ENCODE assay signal across 18 cellular contexts in the genomic region with DNA sequence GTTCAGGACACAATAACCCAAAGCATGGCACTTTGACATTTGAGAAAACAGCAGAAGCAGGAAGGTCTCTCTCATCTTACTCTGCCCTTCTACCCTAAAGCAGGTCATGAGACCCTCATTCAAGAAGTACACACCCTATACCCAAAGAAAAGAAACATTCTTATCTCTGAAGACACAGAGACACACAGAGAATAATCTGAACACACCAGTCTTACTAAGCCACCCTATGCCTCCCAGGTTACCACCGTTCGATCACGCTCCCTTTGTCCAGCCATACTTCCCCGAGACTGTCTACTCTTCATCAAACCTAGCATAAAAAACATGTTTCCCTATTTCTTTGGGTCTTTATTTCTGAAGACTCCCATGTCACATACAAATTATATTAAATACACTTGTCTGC.
DNase-seq lines count a peak whose midpoint lies in the region; ATAC-seq, FAIRE-seq and TF ChIP-seq lines count a peak whose summit lies in the region.
"Had no signal": no experiment of that assay in that cellular context is flagged by ENCODE, and none has a peak within 500 bp of the region (broad histone marks: within the 10 kb centered on the region; RNA-seq: fewer than 3 reads in every experiment).

No MANE protein-coding gene starts in this region.

- TF ChIP-seq CTCF in PC-3 (conservative IDR thresholded peaks at IDR 0.05; ENCODE audit: low read depth, low read length) (no peak), K562 (IDR thresholded peaks at IDR 0.05 in 2 of 3, conservative IDR thresholded peaks at IDR 0.05 in 1 of 3; ENCODE audit: insufficient read depth in 2 of 3, low read depth in 1 of 3, low read length in 3 of 3) (no peak), progenitor cell of endocrine pancreas (IDR thresholded peaks at IDR 0.05; ENCODE audit: unreplicated experiment) (no peak), right lobe of liver (IDR thresholded peaks at IDR 0.05) (no peak), CD14-positive monocyte (IDR thresholded peaks at IDR 0.05) (no peak), chondrocyte (IDR thresholded peaks at IDR 0.05) (no peak)

- H3K36me3 ChIP-seq in BLaER1 (no peaks in the 10 kb centered on the region), PC-3 (ENCODE audit: low read depth, low read length) (no peaks in the 10 kb centered on the region; the same call in 1 of the 2 replicates), K562 (ENCODE audit: control insufficient read depth, insufficient read depth, low read length) (peaks cover 3% of the 10 kb centered on the region; the same call in 2 of the 3 replicates), right lobe of liver (no peaks in the 10 kb centered on the region)

- no peak for DNase-seq in PC-3
- peak; percentile 38 to 74 (median 58) for DNase-seq in K562 (ENCODE audit: extremely low read depth in 1 of 4, low spot score in 3 of 4)
- DNase-seq in progenitor cell of endocrine pancreas (ENCODE audit: low spot score, unreplicated experiment): no peak
- no peak for DNase-seq in right lobe of liver
- no peak for DNase-seq in CD14-positive monocyte (ENCODE audit: low spot score)
- DNase-seq in chondrocyte (ENCODE audit: low spot score): no peak
- DNase-seq: CD4-positive, CD25-positive, alpha-beta regulatory T cell; CD8-positive, alpha-beta memory T cell; COR-L47; HCEC 1CT; IMR-90 had no signal

- H3F3A ChIP-seq in PC-3 (ENCODE audit: low read length, unreplicated experiment): no peaks in the 10 kb centered on the region

- H3K9me3 ChIP-seq in BLaER1 (peaks cover 15% of the 10 kb centered on the region), PC-3 (ENCODE audit: low read length) (no peaks in the 10 kb centered on the region), K562 (replicated peaks; ENCODE audit: control insufficient read depth, insufficient read depth, low read depth, low read length) (peaks cover 28% of the 10 kb centered on the region), right lobe of liver (no peaks in the 10 kb centered on the region)

- TF ChIP-seq RAD21 in K562 (CRISPR knock-in tag; conservative IDR thresholded peaks at IDR 0.05 in 1 of 2, IDR thresholded peaks at IDR 0.05 in 1 of 2): no peak

- H3K4me1 ChIP-seq in BLaER1 (peaks cover 11% of the 10 kb centered on the region), PC-3 (ENCODE audit: insufficient read depth, low read length) (peaks cover 18% of the 10 kb centered on the region), K562 (replicated peaks in 1 of 2; ENCODE audit: control insufficient read depth in 2 of 2, insufficient read depth in 2 of 2, low read length in 2 of 2) (peaks cover 6 to 59% of the 10 kb centered on the region in 2 experiments; a peak in 4 of 5 replicates), right lobe of liver (no peaks in the 10 kb centered on the region)

- no peak overlapping the region for H3K9ac ChIP-seq in BLaER1
- H3K9ac ChIP-seq in PC-3 (ENCODE audit: low read length): no peak overlapping the region
- H3K9ac ChIP-seq in K562 (ENCODE audit: insufficient read depth in 1 of 2, low read depth in 2 of 2, low read length in 2 of 2): peak overlapping the region in 1 of 2 experiments; percentile 55; a peak in 2 of 4 replicates
- H3K9ac ChIP-seq: BLaER1 treated with 17β-estradiol and CSF1 and Interleukin-3, amounts not matched to agents 10 nM and 100 nM had no signal

- H4K20me1 ChIP-seq in BLaER1 (no peaks in the 10 kb centered on the region), PC-3 (ENCODE audit: low read length) (no peaks in the 10 kb centered on the region), K562 (replicated peaks; ENCODE audit: control insufficient read depth, insufficient read depth, low read length) (no peaks in the 10 kb centered on the region)
- H4K20me1 ChIP-seq: BLaER1 treated with 17β-estradiol and CSF1 and Interleukin-3, amounts not matched to agents 10 nM and 100 nM had no signal

- H3K4me3 Mint-ChIP-seq in progenitor cell of endocrine pancreas (ENCODE audit: low read depth): peak overlapping the region; percentile 14
- no peak overlapping the region for H3K4me3 Mint-ChIP-seq in CD14-positive monocyte
- no peak overlapping the region for H3K4me3 Mint-ChIP-seq in chondrocyte (ENCODE audit: unreplicated experiment)
- H3K4me3 Mint-ChIP-seq: CD4-positive, CD25-positive, alpha-beta regulatory T cell; CD8-positive, alpha-beta memory T cell; GM23338 had no signal

- H3K4me3 ChIP-seq in BLaER1: no peak overlapping the region
- no peak overlapping the region for H3K4me3 ChIP-seq in PC-3 (ENCODE audit: low read length)
- H3K4me3 ChIP-seq in K562: no peak overlapping the region
- no peak overlapping the region for H3K4me3 ChIP-seq in right lobe of liver
- H3K4me3 ChIP-seq: BLaER1 treated with 17β-estradiol and CSF1 and Interleukin-3, amounts not matched to agents 10 nM and 100 nM; GM23338 had no signal

- TF ChIP-seq EP300 in K562 (IDR thresholded peaks at IDR 0.05; ENCODE audit: low read length): peak; percentile 68; the same call in 1 of the 2 replicates

- POLR2A ChIA-PET in PC-3 (lab: Charles Lee; ENCODE audit: unreplicated experiment): no interaction called here
- POLR2A ChIA-PET in K562 (lab: Yijun Ruan, JAX): interaction anchor here (0.6 to 0.7 kb wide), 2 partner anchors 31 to 867 kb away, joined by 3 to 4 read pairs; no protein-coding TSS in a partner anchor

- no peaks in the 10 kb centered on the region for H3K9me1 ChIP-seq in K562 (ENCODE audit: control insufficient read depth, insufficient read depth, low read length)

- peak; percentile 44 for FAIRE-seq in K562 (lab: Jason Lieb, UNC)
- FAIRE-seq: D721Med, H54 had no signal

- H3K27me3 Mint-ChIP-seq in progenitor cell of endocrine pancreas (no peaks in the 10 kb centered on the region), CD14-positive monocyte (ENCODE audit: low read depth in 3 of 3) (peaks cover 1 to 11% (median 7%) of the 10 kb centered on the region in 3 donors), chondrocyte (ENCODE audit: low read depth) (peaks cover 2% of the 10 kb centered on the region)

- intact Hi-C loops in PC-3 (cut with micrococcal nuclease): loop anchor here (5.0 kb wide), 1 partner anchor 41 kb away; no protein-coding TSS in a partner anchor
- intact Hi-C loops in K562 (cut with micrococcal nuclease): loop anchor here (2.0 kb wide), 1 partner anchor 25 kb away; no protein-coding TSS in a partner anchor
- intact Hi-C loops in right lobe of liver (cut with DNase I): no loop called here
- intact Hi-C loops in CD14-positive monocyte (cut with micrococcal nuclease): no loop called here

- H3K36me3 Mint-ChIP-seq in progenitor cell of endocrine pancreas (ENCODE audit: insufficient read depth): no peaks in the 10 kb centered on the region
- H3K36me3 Mint-ChIP-seq in CD14-positive monocyte: no peaks in the 10 kb centered on the region
- no peaks in the 10 kb centered on the region for H3K36me3 Mint-ChIP-seq in chondrocyte (ENCODE audit: low read depth)
- H3K36me3 Mint-ChIP-seq: CD4-positive, CD25-positive, alpha-beta regulatory T cell had no signal

- no peaks in the 10 kb centered on the region for H3K79me2 ChIP-seq in PC-3 (ENCODE audit: low read length)
- H3K79me2 ChIP-seq in K562 (ENCODE audit: control insufficient read depth, insufficient read depth, low read length): no peaks in the 10 kb centered on the region

- H2AFZ ChIP-seq in PC-3 (ENCODE audit: low read length) (no peak overlapping the region), K562 (ENCODE audit: low read depth, low read length) (peak overlapping the region; percentile 66)
- H2AFZ ChIP-seq: GM23338 had no signal

- H3K27ac Mint-ChIP-seq in progenitor cell of endocrine pancreas: peak overlapping the region; percentile 4
- H3K27ac Mint-ChIP-seq in CD14-positive monocyte: no peak overlapping the region
- no peak overlapping the region for H3K27ac Mint-ChIP-seq in chondrocyte (ENCODE audit: unreplicated experiment)
- H3K27ac Mint-ChIP-seq: CD4-positive, CD25-positive, alpha-beta regulatory T cell; GM23338 had no signal

- ATAC-seq in PC-3 (peak; percentile 26), K562 (peak; percentile 76), right lobe of liver (no peak)
- ATAC-seq: GM23338 had no signal

- H3K27ac ChIP-seq in BLaER1 (no peak overlapping the region), PC-3 (ENCODE audit: low read length) (peak overlapping the region; percentile 48), K562 (ENCODE audit: extremely low read depth, low read depth, low read length) (peak overlapping the region; percentile 64), right lobe of liver (no peak overlapping the region)
- H3K27ac ChIP-seq: 22Rv1; BLaER1 treated with 17β-estradiol and CSF1 and Interleukin-3, amounts not matched to agents 10 nM and 100 nM; HL-60 had no signal

- 0% methylated on average over 4 of the region's 4 CpGs for WGBS in K562 (ENCODE audit: insufficient coverage, low coverage, missing lambda C conversion rate)
- 78% methylated on average over 4 of the region's 4 CpGs for WGBS in right lobe of liver (ENCODE audit: insufficient coverage, low coverage, low lambda C conversion rate, missing lambda C conversion rate)

- H3K4me1 Mint-ChIP-seq in progenitor cell of endocrine pancreas (ENCODE audit: low read depth): peaks cover 21% of the 10 kb centered on the region
- peaks cover 4% of the 10 kb centered on the region for H3K4me1 Mint-ChIP-seq in CD14-positive monocyte
- no peaks in the 10 kb centered on the region for H3K4me1 Mint-ChIP-seq in chondrocyte (ENCODE audit: low read depth)
- H3K4me1 Mint-ChIP-seq: CD4-positive, CD25-positive, alpha-beta regulatory T cell; CD8-positive, alpha-beta memory T cell; GM23338 had no signal

- peak overlapping the region; percentile 33; the same call in 1 of the 2 replicates for H3K4me2 ChIP-seq in BLaER1
- peak overlapping the region; percentile 42 for H3K4me2 ChIP-seq in PC-3 (ENCODE audit: low read length)
- peak overlapping the region; percentile 34; the same call in 1 of the 2 replicates for H3K4me2 ChIP-seq in K562 (ENCODE audit: insufficient read depth, low read length)
- H3K4me2 ChIP-seq: GM23338 had no signal

- TF ChIP-seq POLR2A in K562 (conservative IDR thresholded peaks at IDR 0.05): no peak
- no peak for TF ChIP-seq POLR2A in right lobe of liver (IDR thresholded peaks at IDR 0.05)

- TSS peak; percentile 29 for BruUV-seq in PC-3 (replicated peaks; lab: Mats Ljungman, UMichigan)
- no TSS peak for BruUV-seq in K562 (replicated peaks; lab: Mats Ljungman, UMichigan)

- in situ Hi-C loops in K562 (cut with MboI): no loop called here

- H3K9me3 Mint-ChIP-seq in progenitor cell of endocrine pancreas (ENCODE audit: low read depth): peaks cover 6% of the 10 kb centered on the region
- H3K9me3 Mint-ChIP-seq in CD14-positive monocyte: peaks cover under 1 to 18% (median 5%) of the 10 kb centered on the region in 7 donors
- H3K9me3 Mint-ChIP-seq in chondrocyte (ENCODE audit: low read depth): peaks cover 7% of the 10 kb centered on the region

- CTCF ChIA-PET in PC-3 (lab: Charles Lee) (no interaction called here), K562 (lab: Yijun Ruan, JAX; ENCODE audit: low intra/inter-chr PET ratio) (no interaction called here)

- H3K9me2 ChIP-seq in PC-3 (replicated peaks; ENCODE audit: low read length): no peaks in the 10 kb centered on the region

- H3K27me3 ChIP-seq in BLaER1: no peaks in the 10 kb centered on the region
- no peaks in the 10 kb centered on the region for H3K27me3 ChIP-seq in PC-3 (ENCODE audit: low read length)
- H3K27me3 ChIP-seq in K562 (ENCODE audit: control insufficient read depth in 2 of 2, insufficient read depth in 2 of 2, low read length in 2 of 2): no peaks in the 10 kb centered on the region
- H3K27me3 ChIP-seq in right lobe of liver: no peaks in the 10 kb centered on the region
- H3K27me3 ChIP-seq: BLaER1 treated with 17β-estradiol and CSF1 and Interleukin-3, amounts not matched to agents 10 nM and 100 nM had no signal

Comparison
In these comparisons a context has a peak if more than half of its experiments do, and no peak if none do; other contexts are left out.
1. H3K27ac ChIP-seq: peak in PC-3 (single experiment) and K562 (single experiment); none in BLaER1 (single experiment) and right lobe of liver (0 of 3).
2. ATAC-seq: peak in PC-3 (single experiment) and K562 (single experiment); none in right lobe of liver (0 of 4).
3. DNase-seq: peak in K562 (4 of 4); none in PC-3 (single experiment), progenitor cell of endocrine pancreas (single experiment), right lobe of liver (0 of 3), CD14-positive monocyte (single experiment) and chondrocyte (single experiment).
4. intact Hi-C loops: an anchor here in PC-3 (5.0 kb wide) and K562 (2.0 kb wide); none called in right lobe of liver and CD14-positive monocyte.
5. Peak in every context shown above with its lines, with median percentiles within 50 percentile points of each other: H3K4me2 ChIP-seq.